14 cellular contexts compared by ENCODE assay signal in genomic region chr2:58063641-58064040, GRCh38. TPM values are rescaled to one million over a fixed set of nuclear protein-coding genes. Genes with fewer than 3 reads are reported as not detected.
DNase-seq lines count a peak whose midpoint lies in the region; ATAC-seq, FAIRE-seq and TF ChIP-seq lines count a peak whose summit lies in the region.
"Had no signal": no experiment of that assay in that cellular context is flagged by ENCODE, and none has a peak within 500 bp of the region (broad histone marks: within the 10 kb centered on the region; RNA-seq: fewer than 3 reads in every experiment).

No MANE protein-coding gene starts in this region.

- H3K4me3 Mint-ChIP-seq in CD8-positive, alpha-beta T cell, result peak overlapping the region; percentile 50
- H3K4me3 Mint-ChIP-seq in nephron progenitor cell, result no peak overlapping the region

- H3K27ac Mint-ChIP-seq in CD8-positive, alpha-beta T cell, result no peak overlapping the region
- H3K27ac Mint-ChIP-seq in nephron progenitor cell, result peak overlapping the region; percentile 17

- H3K4me1 Mint-ChIP-seq in CD8-positive, alpha-beta T cell (ENCODE audit: low read depth), result peaks cover 44% of the 10 kb centered on the region
- no peaks in the 10 kb centered on the region for H3K4me1 Mint-ChIP-seq in nephron progenitor cell

- H3K4me2 ChIP-seq in HCT116 (ENCODE audit: low read length), result peak overlapping the region; percentile 40

- no peaks in the 10 kb centered on the region for H3K27me3 ChIP-seq in CD8-positive, alpha-beta T cell (ENCODE audit: insufficient read depth, low read length)
- H3K27me3 ChIP-seq in HCT116 (ENCODE audit: insufficient read depth, low read length), result no peaks in the 10 kb centered on the region
- no peaks in the 10 kb centered on the region for H3K27me3 ChIP-seq in bronchial epithelial cell (ENCODE audit: control insufficient read depth, insufficient read depth, low read length)

- H3K79me2 ChIP-seq in HCT116 (ENCODE audit: insufficient read depth, low read length), result peaks cover 26% of the 10 kb centered on the region

- no TSS peak for BruUV-seq in HCT116 (replicated peaks; lab: Mats Ljungman, UMichigan)

- CTCF ChIA-PET in CD8-positive, alpha-beta T cell (lab: Charles Lee), result interaction anchor here (0.6 kb wide), 1 partner anchor 145 kb away, joined by 3 read pairs; no protein-coding TSS in a partner anchor
- CTCF ChIA-PET in HCT116 (lab: Charles Lee), result no interaction called here

- POLR2A ChIA-PET in CD8-positive, alpha-beta T cell (lab: Charles Lee), result interaction anchor here (1.0 to 1.2 kb wide), 2 partner anchors 12 to 17 kb away, joined by 3 read pairs; partner anchors contain the start of gene VRK2
- POLR2A ChIA-PET in HCT116 (lab: Charles Lee), result no interaction called here

- no peak for TF ChIP-seq CTCF in CD8-positive, alpha-beta T cell (IDR thresholded peaks at IDR 0.05)
- no peak for TF ChIP-seq CTCF in HCT116 (IDR thresholded peaks at IDR 0.05 in 2 of 3, conservative IDR thresholded peaks at IDR 0.05 in 1 of 3; ENCODE audit: borderline replicate concordance in 1 of 3, insufficient read depth in 1 of 3, low read depth in 2 of 3, low read length in 2 of 3)
- no peak for TF ChIP-seq CTCF in bronchial epithelial cell (IDR thresholded peaks at IDR 0.05; ENCODE audit: insufficient read depth, low read length, severe bottlenecking)
- no peak for TF ChIP-seq CTCF in nephron progenitor cell (IDR thresholded peaks at IDR 0.05)
- TF ChIP-seq CTCF in omental fat pad (IDR thresholded peaks at IDR 0.05), result no peak

- no peak overlapping the region for H3K9ac ChIP-seq in HCT116 (ENCODE audit: low read length)

- no peak for FAIRE-seq in bronchial epithelial cell (lab: Jason Lieb, UNC)
- FAIRE-seq: islet of Langerhans had no signal

- RAD21 ChIA-PET in HCT116 (lab: Charles Lee; ENCODE audit: low non-redundant PET in 1 of 2, low total read pairs in 2 of 2, uncharacterized antibody in 2 of 2, unreplicated experiment in 2 of 2), result interaction anchor here in 1 of 2 experiments (0.7 kb wide), 1 partner anchor 149 kb away, joined by 5 read pairs; no protein-coding TSS in a partner anchor

- no peaks in the 10 kb centered on the region for H3K9me3 ChIP-seq in CD8-positive, alpha-beta T cell (ENCODE audit: low read length)
- H3K9me3 ChIP-seq in HCT116 (ENCODE audit: control insufficient read depth in 1 of 2, insufficient read depth in 1 of 2, low read depth in 1 of 2, low read length in 2 of 2), result no peaks in the 10 kb centered on the region

- no peak for TF ChIP-seq POLR2A in HCT116 (IDR thresholded peaks at IDR 0.05; ENCODE audit: borderline replicate concordance, extremely low read depth, insufficient read depth, insufficient read length)

- no peak for DNase-seq in CD8-positive, alpha-beta T cell
- DNase-seq in HCT116 (ENCODE audit: low read depth, low spot score) (no peak), bronchial epithelial cell (ENCODE audit: low read depth) (peak; percentile 48), nephron progenitor cell (no peak), omental fat pad (ENCODE audit: low spot score) (no peak), mesenteric fat pad (ENCODE audit: low spot score) (no peak), NCI-H2227 (lab: John Stamatoyannopoulos, UW; ENCODE audit: unreplicated experiment) (no peak)
- DNase-seq: activated naive CD4-positive, alpha-beta T cell treated with Interleukin-2 at 50 U/mL for 16 hours; effector CD4-positive, alpha-beta T cell; NCI-H146; stimulated activated CD4-positive, alpha-beta T cell treated with anti-CD3 and anti-CD28 coated beads, Interleukin-4, amount 100 ng/mL, for 1 hour; substantia nigra had no signal

- H3K4me3 ChIP-seq in CD8-positive, alpha-beta T cell (ENCODE audit: low read depth, low read length), result no peak overlapping the region
- H3K4me3 ChIP-seq in HCT116 (replicated peaks in 1 of 2; ENCODE audit: low read depth in 1 of 2, low read length in 2 of 2), result 0 out of 4 replicates have a peak overlapping the region, but pooled peaks of 1 of the 2 experiments have one; percentile 5
- no peak overlapping the region for H3K4me3 ChIP-seq in bronchial epithelial cell (ENCODE audit: low read depth, low read length)

- H3K9me3 Mint-ChIP-seq in CD8-positive, alpha-beta T cell, result peaks cover 5% of the 10 kb centered on the region
- H3K9me3 Mint-ChIP-seq in nephron progenitor cell, result no peaks in the 10 kb centered on the region

- no peaks in the 10 kb centered on the region for H4K20me1 ChIP-seq in HCT116 (ENCODE audit: insufficient read depth)

- peaks cover 15% of the 10 kb centered on the region for H3K4me1 ChIP-seq in CD8-positive, alpha-beta T cell (ENCODE audit: insufficient read depth, low read length)
- peaks cover 0 to 18% of the 10 kb centered on the region in 2 experiments; a peak in 2 of 4 replicates for H3K4me1 ChIP-seq in HCT116 (ENCODE audit: control insufficient read depth in 1 of 2, insufficient read depth in 2 of 2, low read length in 2 of 2)

- H2AFZ ChIP-seq in HCT116 (ENCODE audit: low read depth, low read length, poor library complexity, severe bottlenecking), result no peak overlapping the region

- intact Hi-C loops in CD8-positive, alpha-beta T cell (cut with DNase I, micrococcal nuclease), result no loop called here
- intact Hi-C loops in HCT116 (cut with micrococcal nuclease), result no loop called here

- peaks cover 11% of the 10 kb centered on the region for H3K36me3 Mint-ChIP-seq in CD8-positive, alpha-beta T cell
- H3K36me3 Mint-ChIP-seq in nephron progenitor cell (ENCODE audit: low read depth), result peaks cover 26% of the 10 kb centered on the region

- H3K36me3 ChIP-seq in CD8-positive, alpha-beta T cell (ENCODE audit: insufficient read depth, low read length), result no peaks in the 10 kb centered on the region
- no peaks in the 10 kb centered on the region for H3K36me3 ChIP-seq in HCT116 (ENCODE audit: control insufficient read depth in 1 of 2, insufficient read depth in 2 of 2, low read length in 2 of 2)
- H3K36me3 ChIP-seq in bronchial epithelial cell (ENCODE audit: control insufficient read depth, insufficient read depth, low read length), result no peaks in the 10 kb centered on the region

- no peak for TF ChIP-seq RAD21 in HCT116 (IDR thresholded peaks at IDR 0.05; ENCODE audit: low read depth)

- no peak overlapping the region for H3K27ac ChIP-seq in CD8-positive, alpha-beta T cell (ENCODE audit: low read depth, low read length)
- H3K27ac ChIP-seq in HCT116 (ENCODE audit: low read depth, low read length), result no peak overlapping the region

- no peaks in the 10 kb centered on the region for H3K27me3 Mint-ChIP-seq in CD8-positive, alpha-beta T cell (ENCODE audit: low read depth)
- no peaks in the 10 kb centered on the region for H3K27me3 Mint-ChIP-seq in nephron progenitor cell (ENCODE audit: low read depth, poor library complexity)

- no peak for ATAC-seq in CD8-positive, alpha-beta T cell
- ATAC-seq in HCT116 (no peak), omental fat pad (ENCODE audit: low FRiP score) (no peak), HG03460 (IDR thresholded peaks at IDR 0.05; ENCODE audit: unreplicated experiment) (no peak)

- H3K9me2 ChIP-seq in HCT116 (ENCODE audit: insufficient read depth), result no peaks in the 10 kb centered on the region

TF ChIP-seq in HCT116, 20 proteins besides CTCF, POLR2A, EP300 and RAD21:
- TF ChIP-seq SIN3A (IDR thresholded peaks at IDR 0.05; ENCODE audit: low read depth) (no peak), SRF (IDR thresholded peaks at IDR 0.05; ENCODE audit: low read depth) (no peak), CBX3 (IDR thresholded peaks at IDR 0.05; ENCODE audit: low read depth) (peak; percentile 20; the same call in 1 of the 2 replicates), ATF3 (IDR thresholded peaks at IDR 0.05) (no peak), CEBPB (IDR thresholded peaks at IDR 0.05; ENCODE audit: low read depth) (peak; percentile 37; the same call in 1 of the 2 replicates), SP1 (IDR thresholded peaks at IDR 0.05; ENCODE audit: low read depth) (0 out of 2 replicates have a peak, but pooled peaks have one; percentile 19), TCF7L2 (IDR thresholded peaks at IDR 0.05; ENCODE audit: borderline replicate concordance, extremely low read depth, insufficient read depth, insufficient read length) (no peak), EZH2 (IDR thresholded peaks at IDR 0.05) (no peak), ELF1 (IDR thresholded peaks at IDR 0.05; ENCODE audit: borderline replicate concordance, low read depth) (no peak), JUND (IDR thresholded peaks at IDR 0.05) (peak; percentile 43), YY1 (IDR thresholded peaks at IDR 0.05; ENCODE audit: extremely low read depth, insufficient replicate concordance, low read depth, low read length) (no peak), ZNF274 (IDR thresholded peaks at IDR 0.05; ENCODE audit: low read depth, low read length) (no peak), ZBTB33 (IDR thresholded peaks at IDR 0.05; ENCODE audit: extremely low read depth, insufficient replicate concordance, low read length) (no peak), EZH2phosphoT487 (IDR thresholded peaks at IDR 0.05; ENCODE audit: borderline replicate concordance) (no peak)
TF ChIP-seq in HCT116: peak in this region for 4.

RNA-seq across cellular contexts. Expression of gene VRK2, which starts 17.0 kb away (rescaled TPM):
- total RNA-seq in CD8-positive, alpha-beta T cell, result 10 to 100 TPM; 11.0 to 11.1 TPM
- total RNA-seq in HCT116 (2021; ENCODE audit: unreplicated experiment) (33.0 TPM), bronchial epithelial cell (67.7 and 115 TPM in 2 replicates), omental fat pad (10 to 100 TPM; 16.1 to 24.6 (median 18.7) TPM), mesenteric fat pad (26.3 TPM)
- polyA plus RNA-seq in HCT116 (2012), result 8.8 and 13.2 TPM in 2 replicates
